1 cellular context compared by ENCODE assay signal in the genomic region with DNA sequence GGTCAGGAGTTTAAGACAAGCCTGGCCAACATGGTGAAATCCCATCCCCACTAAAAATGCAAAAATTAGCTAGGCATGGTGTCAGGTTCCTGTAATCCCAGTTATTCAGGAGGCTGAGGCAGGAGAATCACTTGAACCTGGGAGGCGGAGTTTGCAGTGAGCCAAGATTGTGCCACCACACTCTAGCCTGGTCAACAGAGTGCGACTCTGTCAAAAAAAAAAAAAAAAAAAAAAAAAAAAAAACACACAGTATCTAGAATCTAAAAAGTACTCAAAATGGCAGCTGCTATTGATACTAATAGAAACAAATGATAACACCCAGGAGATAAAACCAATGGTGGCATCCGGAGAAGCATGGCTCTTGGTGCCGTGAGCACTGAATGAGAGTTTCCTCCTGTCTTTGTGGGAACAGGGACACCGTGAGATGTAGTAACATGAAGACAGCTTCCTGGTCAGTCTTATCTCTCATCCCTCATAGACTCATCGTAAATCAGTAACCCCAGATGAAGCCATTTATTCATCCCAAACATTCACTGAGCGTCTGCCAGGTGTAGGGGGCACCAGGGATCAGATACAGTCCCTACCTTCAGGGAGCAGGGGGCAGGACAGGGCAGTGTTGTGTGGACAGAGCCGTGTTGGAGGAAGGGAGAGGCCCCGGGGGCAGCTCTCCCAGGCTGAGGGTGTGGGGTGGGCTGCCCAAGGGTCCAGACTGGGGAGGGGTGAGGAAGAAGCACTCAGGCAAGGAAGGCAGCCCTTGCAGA.
TF ChIP-seq lines count a peak whose summit lies in the region.

No MANE protein-coding gene starts in this region.

TF ChIP-seq in HepG2, 621 proteins besides CTCF, POLR2A, EP300 and RAD21 (continued from another document):
- TF ChIP-seq XRCC5 (optimal IDR thresholded peaks at IDR 0.05; ENCODE audit: low read length) (peak; percentile 33), DNMT1 (CRISPR knock-in tag; IDR thresholded peaks at IDR 0.05) (no peak), ZNF816 (CRISPR knock-in tag; IDR thresholded peaks at IDR 0.05; ENCODE audit: borderline replicate concordance) (no peak), ZBTB7B (CRISPR knock-in tag; IDR thresholded peaks at IDR 0.05) (peak; percentile 24; the same call in 1 of the 2 replicates), PHF8 (CRISPR knock-in tag; IDR thresholded peaks at IDR 0.05) (no peak), PAF1 (CRISPR knock-in tag; IDR thresholded peaks at IDR 0.05) (0 out of 2 replicates have a peak, but pooled peaks have one; percentile 34), ZFP1 (CRISPR knock-in tag; IDR thresholded peaks at IDR 0.05) (no peak), ZNF800 (CRISPR knock-in tag; IDR thresholded peaks at IDR 0.05) (no peak), HCFC1 (IDR thresholded peaks at IDR 0.05; ENCODE audit: low read depth, low read length) (no peak), SIN3A (IDR thresholded peaks at IDR 0.05; ENCODE audit: borderline replicate concordance, low read depth, low read length) (no peak), ZNF629 (CRISPR knock-in tag; conservative IDR thresholded peaks at IDR 0.05) (no peak), ZNF441 (CRISPR knock-in tag; IDR thresholded peaks at IDR 0.05; ENCODE audit: borderline replicate concordance) (no peak), HIC2 (CRISPR knock-in tag; IDR thresholded peaks at IDR 0.05; ENCODE audit: low read depth) (no peak), GZF1 (CRISPR knock-in tag; IDR thresholded peaks at IDR 0.05) (0 out of 2 replicates have a peak, but pooled peaks have one; percentile 34), ZBTB8A (CRISPR knock-in tag; IDR thresholded peaks at IDR 0.05; ENCODE audit: borderline replicate concordance, low read depth) (no peak), AGO1 (IDR thresholded peaks at IDR 0.05; ENCODE audit: low read depth, low read length, poor library complexity, severe bottlenecking) (no peak), TRIM24 (CRISPR knock-in tag; IDR thresholded peaks at IDR 0.05) (peak; percentile 53; the same call in 1 of the 2 replicates), ZNF841 (CRISPR knock-in tag; IDR thresholded peaks at IDR 0.05; ENCODE audit: borderline replicate concordance) (no peak), ZNF788 (CRISPR knock-in tag; IDR thresholded peaks at IDR 0.05; ENCODE audit: borderline replicate concordance) (no peak), ZNF678 (CRISPR knock-in tag; IDR thresholded peaks at IDR 0.05) (no peak), HIVEP1 (CRISPR knock-in tag; IDR thresholded peaks at IDR 0.05) (no peak), ZBTB38 (CRISPR knock-in tag; IDR thresholded peaks at IDR 0.05) (no peak), MTA3 (CRISPR knock-in tag; IDR thresholded peaks at IDR 0.05) (no peak), ZNF12 (CRISPR knock-in tag; IDR thresholded peaks at IDR 0.05) (no peak)
- TF ChIP-seq, protein P1, sequence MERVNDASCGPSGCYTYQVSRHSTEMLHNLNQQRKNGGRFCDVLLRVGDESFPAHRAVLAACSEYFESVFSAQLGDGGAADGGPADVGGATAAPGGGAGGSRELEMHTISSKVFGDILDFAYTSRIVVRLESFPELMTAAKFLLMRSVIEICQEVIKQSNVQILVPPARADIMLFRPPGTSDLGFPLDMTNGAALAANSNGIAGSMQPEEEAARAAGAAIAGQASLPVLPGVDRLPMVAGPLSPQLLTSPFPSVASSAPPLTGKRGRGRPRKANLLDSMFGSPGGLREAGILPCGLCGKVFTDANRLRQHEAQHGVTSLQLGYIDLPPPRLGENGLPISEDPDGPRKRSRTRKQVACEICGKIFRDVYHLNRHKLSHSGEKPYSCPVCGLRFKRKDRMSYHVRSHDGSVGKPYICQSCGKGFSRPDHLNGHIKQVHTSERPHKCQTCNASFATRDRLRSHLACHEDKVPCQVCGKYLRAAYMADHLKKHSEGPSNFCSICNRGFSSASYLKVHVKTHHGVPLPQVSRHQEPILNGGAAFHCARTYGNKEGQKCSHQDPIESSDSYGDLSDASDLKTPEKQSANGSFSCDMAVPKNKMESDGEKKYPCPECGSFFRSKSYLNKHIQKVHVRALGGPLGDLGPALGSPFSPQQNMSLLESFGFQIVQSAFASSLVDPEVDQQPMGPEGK (CRISPR knock-in tag; IDR thresholded peaks at IDR 0.05), result peak; percentile 26; the same call in 1 of the 2 replicates
- TF ChIP-seq, protein P2, sequence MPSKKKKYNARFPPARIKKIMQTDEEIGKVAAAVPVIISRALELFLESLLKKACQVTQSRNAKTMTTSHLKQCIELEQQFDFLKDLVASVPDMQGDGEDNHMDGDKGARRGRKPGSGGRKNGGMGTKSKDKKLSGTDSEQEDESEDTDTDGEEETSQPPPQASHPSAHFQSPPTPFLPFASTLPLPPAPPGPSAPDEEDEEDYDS (CRISPR knock-in tag; IDR thresholded peaks at IDR 0.05), result no peak
